In genomic region chr1:215082532-215083407, GRCh38 we compare ENCODE assay signal across 8 cellular contexts. TPM values are rescaled to one million over a fixed set of nuclear protein-coding genes. Genes with fewer than 3 reads are reported as not detected.
DNase-seq lines count a peak whose midpoint lies in the region; ATAC-seq lines count a peak whose summit lies in the region.

A gene with protein sequence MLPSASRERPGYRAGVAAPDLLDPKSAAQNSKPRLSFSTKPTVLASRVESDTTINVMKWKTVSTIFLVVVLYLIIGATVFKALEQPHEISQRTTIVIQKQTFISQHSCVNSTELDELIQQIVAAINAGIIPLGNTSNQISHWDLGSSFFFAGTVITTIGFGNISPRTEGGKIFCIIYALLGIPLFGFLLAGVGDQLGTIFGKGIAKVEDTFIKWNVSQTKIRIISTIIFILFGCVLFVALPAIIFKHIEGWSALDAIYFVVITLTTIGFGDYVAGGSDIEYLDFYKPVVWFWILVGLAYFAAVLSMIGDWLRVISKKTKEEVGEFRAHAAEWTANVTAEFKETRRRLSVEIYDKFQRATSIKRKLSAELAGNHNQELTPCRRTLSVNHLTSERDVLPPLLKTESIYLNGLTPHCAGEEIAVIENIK (plus strand): TSS chr1:215082737. CDS start chr1:215083386, 649 bp downstream.

- intact Hi-C loops in activated naive CD4-positive, alpha-beta T cell treated with anti-CD3 and anti-CD28 coated beads for 36 hours (cut with micrococcal nuclease): no loop called here

- DNase-seq in activated naive CD4-positive, alpha-beta T cell treated with anti-CD3 and anti-CD28 coated beads for 36 hours: no peak
- no peak for DNase-seq in activated naive CD4-positive, alpha-beta T cell treated with anti-CD3 and anti-CD28 coated beads, Interleukin-2, amount 50 U/mL, for 16 hours
- no peak for DNase-seq in activated naive CD8-positive, alpha-beta T cell treated with anti-CD3 and anti-CD28 coated beads, Interleukin-2, amount 50 U/mL, for 24 hours
- peak; percentile 72 for DNase-seq in iPS-NIHi11 (ENCODE audit: low spot score)
- DNase-seq in activated effector memory CD4-positive, alpha-beta T cell treated with anti-CD3 and anti-CD28 coated beads, Interleukin-2, amount 50 U/mL, for 16 hours: no peak
- no peak for DNase-seq in COLO829 (ENCODE audit: low spot score)

- no peak within 1 kb of the TSS for H3K27ac Mint-ChIP-seq in activated naive CD4-positive, alpha-beta T cell treated with anti-CD3 and anti-CD28 coated beads for 36 hours
- no peak within 1 kb of the TSS for H3K27ac Mint-ChIP-seq in activated naive CD8-positive, alpha-beta T cell treated with anti-CD3 and anti-CD28 coated beads, Interleukin-2, amount 50 U/mL, for 24 hours

- CTCF ChIA-PET in activated naive CD4-positive, alpha-beta T cell treated with anti-CD3 and anti-CD28 coated beads for 36 hours (lab: Charles Lee): no interaction called here

- H3K9me3 Mint-ChIP-seq in activated naive CD4-positive, alpha-beta T cell treated with anti-CD3 and anti-CD28 coated beads for 36 hours: no peaks in the 10 kb centered on the region
- no peaks in the 10 kb centered on the region for H3K9me3 Mint-ChIP-seq in activated naive CD8-positive, alpha-beta T cell treated with anti-CD3 and anti-CD28 coated beads, Interleukin-2, amount 50 U/mL, for 24 hours

- peaks cover 59% of the 10 kb centered on the region for H3K27me3 Mint-ChIP-seq in activated naive CD4-positive, alpha-beta T cell treated with anti-CD3 and anti-CD28 coated beads for 36 hours (ENCODE audit: low read depth)
- peaks cover 59% of the 10 kb centered on the region for H3K27me3 Mint-ChIP-seq in activated naive CD8-positive, alpha-beta T cell treated with anti-CD3 and anti-CD28 coated beads, Interleukin-2, amount 50 U/mL, for 24 hours

- H3K4me3 Mint-ChIP-seq in activated naive CD4-positive, alpha-beta T cell treated with anti-CD3 and anti-CD28 coated beads for 36 hours: peak within 1 kb of the TSS; percentile 51
- H3K4me3 Mint-ChIP-seq in activated naive CD8-positive, alpha-beta T cell treated with anti-CD3 and anti-CD28 coated beads, Interleukin-2, amount 50 U/mL, for 24 hours: no peak within 1 kb of the TSS

- no peak within 1 kb of the TSS for H3K27ac ChIP-seq in temporal lobe (ENCODE audit: low read depth, low read length)

- H3K36me3 Mint-ChIP-seq in activated naive CD4-positive, alpha-beta T cell treated with anti-CD3 and anti-CD28 coated beads for 36 hours (ENCODE audit: low read depth): no peaks in the 10 kb centered on the region
- H3K36me3 Mint-ChIP-seq in activated naive CD8-positive, alpha-beta T cell treated with anti-CD3 and anti-CD28 coated beads, Interleukin-2, amount 50 U/mL, for 24 hours (ENCODE audit: low read depth): no peaks in the 10 kb centered on the region

- peaks cover 16% of the 10 kb centered on the region for H3K4me1 Mint-ChIP-seq in activated naive CD4-positive, alpha-beta T cell treated with anti-CD3 and anti-CD28 coated beads for 36 hours (ENCODE audit: low read depth)
- H3K4me1 Mint-ChIP-seq in activated naive CD8-positive, alpha-beta T cell treated with anti-CD3 and anti-CD28 coated beads, Interleukin-2, amount 50 U/mL, for 24 hours: peaks cover 4% of the 10 kb centered on the region

- ATAC-seq in activated naive CD8-positive, alpha-beta T cell treated with anti-CD3 and anti-CD28 coated beads, Interleukin-2, amount 50 U/mL, for 24 hours: peak; percentile 36
- no peak for ATAC-seq in HG03571 (IDR thresholded peaks at IDR 0.05; ENCODE audit: unreplicated experiment)

RNA-seq across cellular contexts. Expression of the gene that starts here (rescaled TPM):
- total RNA-seq in activated naive CD4-positive, alpha-beta T cell treated with anti-CD3 and anti-CD28 coated beads for 36 hours: not detected
- total RNA-seq in temporal lobe: 59.0 TPM

Comparison
In these comparisons a context has a peak if more than half of its experiments do, and no peak if none do; other contexts are left out.
1. RNA of the gene that starts here (total RNA-seq): 59.0 TPM in temporal lobe (single experiment); not detected in activated naive CD4-positive, alpha-beta T cell treated with anti-CD3 and anti-CD28 coated beads for 36 hours; every median in the first group is over 10 times any median in the second.